Comparison of ENCODE assay signal across 28 cellular contexts in genomic region chrX:50188859-50189258, GRCh38. TPM values are rescaled to one million over a fixed set of nuclear protein-coding genes. Genes with fewer than 3 reads are reported as not detected.
"Had no signal": no experiment of that assay in that cellular context is flagged by ENCODE, and none has a peak within 500 bp of the region (broad histone marks: within the 10 kb centered on the region; RNA-seq: fewer than 3 reads in every experiment).

No MANE protein-coding gene starts in this region.

- H3K4me3 ChIP-seq: gastrocnemius medialis, lower lobe of right lung, spleen had no signal

- H3K27me3 ChIP-seq: brain microvascular endothelial cell, gastrocnemius medialis, spleen had no signal

- H3K4me3 Mint-ChIP-seq: activated CD4-positive, alpha-beta T cell treated with anti-CD3 and anti-CD28 coated beads, Interleukin-2, amount 10 ng/mL, durations not matched to agents 7 days and 5 days; activated CD8-positive, alpha-beta T cell treated with anti-CD3 and anti-CD28 coated beads for 36 hours; naive thymus-derived CD8-positive, alpha-beta T cell; T-cell; T-helper 2 cell treated with Interferon-gamma antibody and Interleukin-4, amounts not matched to agents 5 μg/mL and 100 μg/mL, for 36 hours had no signal

- H3K36me3 ChIP-seq: brain microvascular endothelial cell, gastrocnemius medialis, lower lobe of right lung, spleen had no signal

- H3K27ac Mint-ChIP-seq: activated CD4-positive, alpha-beta T cell treated with anti-CD3 and anti-CD28 coated beads, Interleukin-2, amount 10 ng/mL, durations not matched to agents 7 days and 5 days; activated CD8-positive, alpha-beta T cell treated with anti-CD3 and anti-CD28 coated beads for 36 hours; activated naive CD4-positive, alpha-beta T cell treated with anti-CD3 and anti-CD28 coated beads, Interleukin-2, amount 50 U/mL, for 72 hours; naive thymus-derived CD8-positive, alpha-beta T cell; T-cell; T-helper 2 cell treated with Interferon-gamma antibody and Interleukin-4, amounts not matched to agents 5 μg/mL and 100 μg/mL, for 36 hours had no signal

- H3K9me3 ChIP-seq: gastrocnemius medialis, lower lobe of right lung, spleen had no signal

- H3K4me1 ChIP-seq: gastrocnemius medialis, lower lobe of right lung, spleen had no signal

- H3K9me3 Mint-ChIP-seq: activated CD4-positive, alpha-beta T cell treated with anti-CD3 and anti-CD28 coated beads, Interleukin-2, amount 10 ng/mL, durations not matched to agents 7 days and 5 days; activated CD8-positive, alpha-beta T cell treated with anti-CD3 and anti-CD28 coated beads for 36 hours; activated naive CD4-positive, alpha-beta T cell treated with anti-CD3 and anti-CD28 coated beads, Interleukin-2, amount 50 U/mL, for 72 hours; T-cell; T-helper 2 cell treated with Interferon-gamma antibody and Interleukin-4, amounts not matched to agents 5 μg/mL and 100 μg/mL, for 36 hours had no signal

- H3K36me3 Mint-ChIP-seq: activated naive CD4-positive, alpha-beta T cell treated with anti-CD3 and anti-CD28 coated beads, Interleukin-2, amount 50 U/mL, for 72 hours; naive thymus-derived CD8-positive, alpha-beta T cell; T-cell had no signal

- DNase-seq: activated CD4-positive, alpha-beta T cell treated with anti-CD3 and anti-CD28 coated beads, Interleukin-2, amount 10 ng/mL, durations not matched to agents 7 days and 5 days; activated CD8-positive, alpha-beta T cell treated with anti-CD3 and anti-CD28 coated beads for 36 hours; activated gamma-delta T cell treated with Interleukin-2 at 50 U/mL for 16 hours; aorta; brain microvascular endothelial cell; central memory CD4-positive, alpha-beta T cell; effector memory CD4-positive, alpha-beta T cell; gastrocnemius medialis; hypothalamus; lower lobe of right lung; naive thymus-derived CD8-positive, alpha-beta T cell; occipital lobe; spleen; stimulated activated CD4-positive, alpha-beta T cell treated with anti-CD3 and anti-CD28 coated beads, Interleukin-4, amount 100 ng/mL, for 24 hours; stimulated activated naive CD4-positive, alpha-beta T cell treated with Interleukin-2 at 50 U/mL for 16 hours; T-cell had no signal

- FAIRE-seq: endothelial cell of umbilical vein had no signal

- H3K4me1 Mint-ChIP-seq: activated CD4-positive, alpha-beta T cell treated with anti-CD3 and anti-CD28 coated beads, Interleukin-2, amount 10 ng/mL, durations not matched to agents 7 days and 5 days; naive thymus-derived CD8-positive, alpha-beta T cell; T-cell had no signal

- H3K27ac ChIP-seq: brain microvascular endothelial cell, lower lobe of right lung, VCaP had no signal

- ATAC-seq: activated CD4-positive, CD25-positive, alpha-beta regulatory T cell treated with anti-CD3 and anti-CD28 coated beads, Interleukin-2, amount 50 U/mL, for 24 hours; activated CD8-positive, alpha-beta T cell treated with anti-CD3 and anti-CD28 coated beads for 36 hours; activated naive CD4-positive, alpha-beta T cell treated with anti-CD3 and anti-CD28 coated beads, Interleukin-2, amount 50 U/mL, for 72 hours; esophagus mucosa; gastrocnemius medialis; lower lobe of right lung; naive thymus-derived CD8-positive, alpha-beta T cell; T-cell had no signal

RNA-seq across cellular contexts. Expression of gene AKAP4, which starts 11.9 kb away (rescaled TPM):
- total RNA-seq: activated CD4-positive, alpha-beta T cell treated with anti-CD3 and anti-CD28 coated beads, Interleukin-2, amount 10 ng/mL, durations not matched to agents 7 days and 5 days; activated CD8-positive, alpha-beta T cell treated with anti-CD3 and anti-CD28 coated beads for 36 hours; activated naive CD4-positive, alpha-beta T cell treated with anti-CD3 and anti-CD28 coated beads, Interleukin-2, amount 50 U/mL, for 72 hours; aorta; dermis microvascular lymphatic vessel endothelial cell; endothelial cell of umbilical vein; esophagus mucosa; gastrocnemius medialis; lower lobe of right lung; mesenteric fat pad; naive thymus-derived CD8-positive, alpha-beta T cell; occipital lobe; renal cortical epithelial cell; spleen; subcutaneous adipose tissue; T-cell; ureter had no signal
- polyA plus RNA-seq: adipose tissue; aorta; endothelial cell of umbilical vein; naive thymus-derived CD8-positive, alpha-beta T cell; spleen had no signal

RNA-seq across cellular contexts. Expression of gene CCNB3, which starts 15.7 kb away (rescaled TPM):
- polyA plus RNA-seq: aorta; naive thymus-derived CD8-positive, alpha-beta T cell had no signal
